33 cellular contexts compared by ENCODE assay signal in the genomic region with DNA sequence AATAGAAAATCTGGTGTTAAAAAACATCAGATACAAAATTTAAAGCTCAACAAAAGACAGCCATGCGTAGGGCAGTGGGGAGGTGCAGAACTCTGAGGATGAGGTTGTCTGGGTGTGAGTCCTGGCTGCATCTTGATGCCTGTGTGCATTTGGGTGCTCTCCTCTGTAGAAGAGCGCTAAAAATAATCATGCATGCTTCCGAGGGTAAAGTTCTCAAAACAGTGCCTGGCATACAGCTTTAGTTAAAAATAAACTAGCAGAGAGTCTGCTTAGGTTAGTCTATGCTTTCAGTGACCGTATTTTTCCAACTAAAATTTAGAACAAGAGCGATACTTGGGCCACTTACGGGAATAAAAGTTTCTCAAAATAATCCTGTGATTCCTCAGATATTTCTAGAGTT. TPM values are rescaled to one million over a fixed set of nuclear protein-coding genes. Genes with fewer than 3 reads are reported as not detected.
DNase-seq lines count a peak whose midpoint lies in the region; ATAC-seq, FAIRE-seq and TF ChIP-seq lines count a peak whose summit lies in the region.
"Had no signal": no experiment of that assay in that cellular context is flagged by ENCODE, and none has a peak within 500 bp of the region (broad histone marks: within the 10 kb centered on the region; RNA-seq: fewer than 3 reads in every experiment).

No MANE protein-coding gene starts in this region.

- H3K4me1 ChIP-seq in small intestine (ENCODE audit: control insufficient read depth in 2 of 2, insufficient read depth in 1 of 2, low read depth in 1 of 2, low read length in 1 of 2), result peaks cover 0 to 3% of the 10 kb centered on the region in 2 donors
- H3K4me1 ChIP-seq: BE2C, left lung had no signal

- H3K27me3 Mint-ChIP-seq in Calu3 (ENCODE audit: unreplicated experiment), result no peaks in the 10 kb centered on the region

- ATAC-seq in Right ventricle myocardium superior (ENCODE audit: poor library complexity), result peak; percentile 92
- peak; percentile 97 for ATAC-seq in left lobe of liver
- ATAC-seq: activated CD8-positive, alpha-beta memory T cell treated with anti-CD3 and anti-CD28 coated beads, Interleukin-2, amount 10 ng/mL, durations not matched to agents 7 days and 5 days; activated naive CD8-positive, alpha-beta T cell treated with anti-CD3 and anti-CD28 coated beads, Interleukin-2, amount 50 U/mL, for 24 hours; activated T-cell treated with anti-CD3 and anti-CD28 coated beads, Interleukin-2, amount 50 U/mL, for 4 hours; gastrocnemius medialis; left lung; naive thymus-derived CD4-positive, alpha-beta T cell; PC-3; SK-N-SH treated with all-trans-retinoic acid at 6 μM for 48 hours had no signal

- H3K9me3 ChIP-seq in small intestine (ENCODE audit: control insufficient read depth, low read depth), result no peaks in the 10 kb centered on the region
- H3K9me3 ChIP-seq: BE2C, gastrocnemius medialis, left lung had no signal

- no peaks in the 10 kb centered on the region for H3K9me3 Mint-ChIP-seq in Calu3 (ENCODE audit: low read depth, unreplicated experiment)

- peaks cover 54% of the 10 kb centered on the region for H3K4me1 Mint-ChIP-seq in Calu3 (ENCODE audit: low read depth, unreplicated experiment)
- H3K4me1 Mint-ChIP-seq: activated CD8-positive, alpha-beta memory T cell treated with anti-CD3 and anti-CD28 coated beads, Interleukin-2, amount 10 ng/mL, durations not matched to agents 7 days and 5 days; activated naive CD8-positive, alpha-beta T cell treated with anti-CD3 and anti-CD28 coated beads, Interleukin-2, amount 50 U/mL, for 24 hours had no signal

- BruUV-seq in Calu3 (replicated peaks; lab: Mats Ljungman, UMichigan), result no TSS peak

- H3K4me3 Mint-ChIP-seq in Calu3 (ENCODE audit: low read depth, unreplicated experiment), result peak overlapping the region; percentile 20
- H3K4me3 Mint-ChIP-seq: activated CD8-positive, alpha-beta memory T cell treated with anti-CD3 and anti-CD28 coated beads, Interleukin-2, amount 10 ng/mL, durations not matched to agents 7 days and 5 days; activated naive CD8-positive, alpha-beta T cell treated with anti-CD3 and anti-CD28 coated beads, Interleukin-2, amount 50 U/mL, for 24 hours; activated T-cell treated with anti-CD3 and anti-CD28 coated beads, Interleukin-2, amount 50 U/mL, for 4 hours; naive thymus-derived CD4-positive, alpha-beta T cell; T-helper 1 cell treated with Interleukin-12 subunit alpha and Interleukin-12 subunit beta and Interleukin-4 antibody, amounts not matched to agents 30 μg/mL and 1 μg/mL, for 36 hours had no signal

- WGBS in small intestine, 3 donors, result 21 to 57% (median 40%) methylated on average over 6 of the region's 6 CpGs

- no peak for TF ChIP-seq CTCF in Calu3 (IDR thresholded peaks at IDR 0.05; ENCODE audit: unreplicated experiment)

- CTCF ChIA-PET in Calu3 (lab: Charles Lee), result no interaction called here

- no peak overlapping the region for H3K27ac ChIP-seq in small intestine (ENCODE audit: low read depth in 1 of 2, low read length in 1 of 2)
- H3K27ac ChIP-seq: gastrocnemius medialis, left lung had no signal

- H3K36me3 Mint-ChIP-seq in Calu3 (ENCODE audit: insufficient read depth, unreplicated experiment), result peaks cover 10% of the 10 kb centered on the region
- H3K36me3 Mint-ChIP-seq: activated CD8-positive, alpha-beta memory T cell treated with anti-CD3 and anti-CD28 coated beads, Interleukin-2, amount 10 ng/mL, durations not matched to agents 7 days and 5 days had no signal

- no peak for FAIRE-seq in small intestine (lab: Jason Lieb, UNC)
- FAIRE-seq: TTC549 had no signal

- no peak for DNase-seq in Calu3
- DNase-seq in Right ventricle myocardium superior, result no peak
- DNase-seq in left lobe of liver (ENCODE audit: low spot score), result peak; percentile 52
- DNase-seq in small intestine, result peak; percentile 33
- no peak for DNase-seq in H7
- DNase-seq in G401 (ENCODE audit: low spot score), result no peak
- no peak for DNase-seq in cerebellar nuclear complex (lab: John Stamatoyannopoulos, UW)
- DNase-seq: ACHN; activated CD8-positive, alpha-beta memory T cell treated with anti-CD3 and anti-CD28 coated beads, Interleukin-2, amount 10 ng/mL, durations not matched to agents 7 days and 5 days; activated gamma-delta T cell treated with Interleukin-2 at 50 U/mL for 16 hours; activated naive CD8-positive, alpha-beta T cell treated with anti-CD3 and anti-CD28 coated beads, Interleukin-2, amount 50 U/mL, for 24 hours; activated T-cell treated with anti-CD3 and anti-CD28 coated beads, Interleukin-2, amount 50 U/mL, for 4 hours; BE2C; gastrocnemius medialis; HCEC 1CT; hypothalamus; left lung; midbrain; naive thymus-derived CD4-positive, alpha-beta T cell; NCI-H146; NCI-H345; NCI-H69; PC-3; stimulated activated naive CD4-positive, alpha-beta T cell had no signal

- intact Hi-C loops in Calu3 (cut with micrococcal nuclease; ENCODE audit: unreplicated experiment), result loop anchor here (10.0 kb wide), 1 partner anchor 341 kb away; the partner anchor contains the start of gene NXNL2
- intact Hi-C loops in Right ventricle myocardium superior (cut with DNase I), result loop anchor here (10.0 kb wide), 1 partner anchor 191 kb away; the partner anchor contains the start of gene SPIN1

- H3K4me3 ChIP-seq in small intestine (ENCODE audit: low read depth in 1 of 2, low read length in 2 of 2), result no peak overlapping the region
- H3K4me3 ChIP-seq in H7 (ENCODE audit: insufficient read depth, low read depth, low read length), result no peak overlapping the region
- H3K4me3 ChIP-seq: gastrocnemius medialis, left lung, smooth muscle cell had no signal

- H3K27ac Mint-ChIP-seq in Calu3 (ENCODE audit: unreplicated experiment), result peak overlapping the region; percentile 67
- H3K27ac Mint-ChIP-seq: activated CD8-positive, alpha-beta memory T cell treated with anti-CD3 and anti-CD28 coated beads, Interleukin-2, amount 10 ng/mL, durations not matched to agents 7 days and 5 days; activated naive CD8-positive, alpha-beta T cell treated with anti-CD3 and anti-CD28 coated beads, Interleukin-2, amount 50 U/mL, for 24 hours; naive thymus-derived CD4-positive, alpha-beta T cell; T-helper 1 cell treated with Interleukin-12 subunit alpha and Interleukin-12 subunit beta and Interleukin-4 antibody, amounts not matched to agents 30 μg/mL and 1 μg/mL, for 36 hours had no signal

- no peaks in the 10 kb centered on the region for H3K27me3 ChIP-seq in small intestine (ENCODE audit: control insufficient read depth in 2 of 2, insufficient read depth in 2 of 2, low read length in 2 of 2)
- H3K27me3 ChIP-seq in H7 (ENCODE audit: control insufficient read depth, insufficient read depth, low read length), result no peaks in the 10 kb centered on the region; the same call in 1 of the 2 replicates
- H3K27me3 ChIP-seq: BE2C, gastrocnemius medialis, left lung had no signal

- no peaks in the 10 kb centered on the region for H3K36me3 ChIP-seq in small intestine (ENCODE audit: control insufficient read depth in 2 of 2, insufficient read depth in 2 of 2, low read length in 2 of 2)
- no peaks in the 10 kb centered on the region for H3K36me3 ChIP-seq in H7 (replicated peaks; ENCODE audit: control insufficient read depth, insufficient read depth, low read length)
- H3K36me3 ChIP-seq: BE2C, gastrocnemius medialis, left lung had no signal

- in situ Hi-C loops in G401 (cut with HindIII; ENCODE audit: low sequenced_read_pairs), result no loop called here

RNA-seq across cellular contexts. Expression of gene SPATA31C2, which starts 55.5 kb away (rescaled TPM):
- not detected in 2 replicates for total RNA-seq in Calu3 (2022)
- not detected for total RNA-seq in Right ventricle myocardium superior
- total RNA-seq in left lobe of liver, result not detected
- polyA plus RNA-seq in small intestine, result not detected
- total RNA-seq in H7 (2014; rRNA removed; shearing (Covaris generic)), result 0.14 TPM in 1 of 2 replicates, not detected in the other
- not detected in 2 replicates for total RNA-seq in G401 (2014; rRNA removed; shearing (Covaris generic))
- total RNA-seq: activated CD8-positive, alpha-beta memory T cell treated with anti-CD3 and anti-CD28 coated beads, Interleukin-2, amount 10 ng/mL, durations not matched to agents 7 days and 5 days; cerebellum; fibroblast of lung; gastrocnemius medialis; left lung; LHCN-M2; PC-3; pulmonary artery endothelial cell; ureter had no signal
- polyA plus RNA-seq: fibroblast of lung; naive thymus-derived CD4-positive, alpha-beta T cell; smooth muscle cell had no signal

Comparison
In these comparisons a context has a peak if more than half of its experiments do, and no peak if none do; other contexts are left out.
1. DNase-seq: peak in left lobe of liver (single experiment) and small intestine (single experiment); none in Calu3 (single experiment), Right ventricle myocardium superior (single experiment), H7 (single experiment), G401 (single experiment) and cerebellar nuclear complex (0 of 2).